In genomic region chr11:35082322-35083180, GRCh38 we compare ENCODE assay signal across 8 cellular contexts. TPM values are rescaled to one million over a fixed set of nuclear protein-coding genes. Genes with fewer than 3 reads are reported as not detected.
DNase-seq lines count a peak whose midpoint lies in the region; ATAC-seq and TF ChIP-seq lines count a peak whose summit lies in the region.

No MANE protein-coding gene starts in this region.

- H3K4me3 Mint-ChIP-seq in activated T-cell treated with anti-CD3 and anti-CD28 coated beads, Interleukin-2, amount 50 U/mL, for 24 hours: peak overlapping the region; percentile 63

- no peak for TF ChIP-seq CTCF in fibroblast of pulmonary artery (IDR thresholded peaks at IDR 0.05; ENCODE audit: low read length, missing control alignments)
- no peak for TF ChIP-seq CTCF in vagina (IDR thresholded peaks at IDR 0.05)

- H3K27ac ChIP-seq in vagina: peak overlapping the region; percentile 77

- H3K36me3 ChIP-seq in vagina: no peaks in the 10 kb centered on the region

- TF ChIP-seq POLR2A in vagina (IDR thresholded peaks at IDR 0.05): no peak

- peaks cover 95% of the 10 kb centered on the region for H3K4me1 Mint-ChIP-seq in activated T-cell treated with anti-CD3 and anti-CD28 coated beads, Interleukin-2, amount 50 U/mL, for 24 hours (ENCODE audit: low read depth)

- peak overlapping the region; percentile 94 for H3K27ac Mint-ChIP-seq in activated T-cell treated with anti-CD3 and anti-CD28 coated beads, Interleukin-2, amount 50 U/mL, for 24 hours

- peaks cover 52% of the 10 kb centered on the region for H3K4me1 ChIP-seq in vagina

- H3K27me3 Mint-ChIP-seq in activated T-cell treated with anti-CD3 and anti-CD28 coated beads, Interleukin-2, amount 50 U/mL, for 24 hours: no peaks in the 10 kb centered on the region

- intact Hi-C loops in vagina (cut with DNase I): no loop called here

- ATAC-seq in GM18511 (IDR thresholded peaks at IDR 0.05; ENCODE audit: unreplicated experiment) (peak; percentile 81), HG02840 (IDR thresholded peaks at IDR 0.05; ENCODE audit: low FRiP score, unreplicated experiment) (peak; percentile 68)

- peak; percentile 75 for DNase-seq in NOMO-1 treated with dmso at 0.1 percent for 144 hours (lab: John Stamatoyannopoulos, UW; ENCODE audit: unreplicated experiment)
- peak; percentile 80 for DNase-seq in activated T-cell treated with anti-CD3 and anti-CD28 coated beads, Interleukin-2, amount 50 U/mL, for 24 hours
- peak; percentile 73 for DNase-seq in fibroblast of pulmonary artery (ENCODE audit: low read depth)
- peak; percentile 67 for DNase-seq in pons (ENCODE audit: low spot score)
- DNase-seq in vagina (ENCODE audit: extremely low spot score in 2 of 2): peak in 1 of 2 donors; percentile 85
- no peak for DNase-seq in NCI-H345 (lab: John Stamatoyannopoulos, UW)

- H3K4me3 ChIP-seq in fibroblast of pulmonary artery (replicated peaks; ENCODE audit: low read depth, low read length): no peak overlapping the region
- no peak overlapping the region for H3K4me3 ChIP-seq in vagina

- H3K27me3 ChIP-seq in vagina: no peaks in the 10 kb centered on the region

- H3K9me3 ChIP-seq in vagina: no peaks in the 10 kb centered on the region

- peaks cover 3% of the 10 kb centered on the region for H3K9me3 Mint-ChIP-seq in activated T-cell treated with anti-CD3 and anti-CD28 coated beads, Interleukin-2, amount 50 U/mL, for 24 hours

- no peaks in the 10 kb centered on the region for H3K36me3 Mint-ChIP-seq in activated T-cell treated with anti-CD3 and anti-CD28 coated beads, Interleukin-2, amount 50 U/mL, for 24 hours (ENCODE audit: low read depth)

RNA-seq across cellular contexts. Expression of gene CD44, which starts 56.4 kb away (rescaled TPM):
- total RNA-seq in vagina: 869 TPM
